12 cellular contexts compared by ENCODE assay signal in the genomic region with DNA sequence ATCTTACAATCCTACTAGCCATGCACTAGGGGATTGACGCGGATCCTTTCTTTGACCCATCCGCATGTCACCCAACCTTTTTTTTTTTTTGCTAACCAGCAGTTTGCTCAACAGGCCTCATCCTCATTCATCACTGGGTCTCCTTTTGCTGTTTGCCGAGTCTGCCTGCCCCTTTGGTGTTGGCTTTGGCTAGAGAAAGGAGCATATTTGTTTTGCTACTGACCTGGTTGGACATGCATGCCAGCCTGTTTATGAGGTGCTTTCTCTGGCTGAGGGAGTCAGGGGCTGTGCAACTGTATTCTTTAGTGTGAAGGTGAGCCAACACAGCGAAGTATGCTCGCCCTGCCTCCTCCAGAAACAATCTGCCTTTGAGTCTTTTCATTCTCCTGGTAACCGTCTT.
"Had no signal": no experiment of that assay in that cellular context is flagged by ENCODE, and none has a peak within 500 bp of the region (broad histone marks: within the 10 kb centered on the region; RNA-seq: fewer than 3 reads in every experiment).

No MANE protein-coding gene starts in this region.

- ATAC-seq: stimulated activated effector memory CD8-positive, alpha-beta T cell treated with anti-CD3 and anti-CD28 coated beads, Interleukin-12 subunit alpha, Interleukin-12 subunit beta, amount 100 ng/mL, for 72 hours had no signal

- H3K4me3 Mint-ChIP-seq: activated naive CD8-positive, alpha-beta T cell treated with anti-CD3 and anti-CD28 coated beads for 36 hours; activated T-helper 1 cell treated with anti-CD3 and anti-CD28 coated beads, Interleukin-12 subunit alpha, Interleukin-12 subunit beta, Interleukin-2, Interleukin-4 antibody, amounts not matched to agents 30 ng/mL and 10 ng/mL and 1 ng/mL, durations not matched to agents 14 hours and 24 hours and 36 hours; stimulated activated effector memory CD8-positive, alpha-beta T cell treated with anti-CD3 and anti-CD28 coated beads, Interleukin-12 subunit alpha, Interleukin-12 subunit beta, amount 100 ng/mL, for 72 hours had no signal

- H3K9me3 Mint-ChIP-seq: activated T-helper 1 cell treated with anti-CD3 and anti-CD28 coated beads, Interleukin-12 subunit alpha, Interleukin-12 subunit beta, Interleukin-2, Interleukin-4 antibody, amounts not matched to agents 30 ng/mL and 10 ng/mL and 1 ng/mL, durations not matched to agents 14 hours and 24 hours and 36 hours; stimulated activated effector memory CD8-positive, alpha-beta T cell treated with anti-CD3 and anti-CD28 coated beads, Interleukin-12 subunit alpha, Interleukin-12 subunit beta, amount 100 ng/mL, for 72 hours had no signal

- H3K27me3 Mint-ChIP-seq: activated naive CD8-positive, alpha-beta T cell treated with anti-CD3 and anti-CD28 coated beads for 36 hours had no signal

- DNase-seq: activated CD4-positive, CD25-positive, alpha-beta regulatory T cell; activated naive CD8-positive, alpha-beta T cell treated with anti-CD3 and anti-CD28 coated beads for 36 hours; amygdala; cortex of kidney; effector memory CD4-positive, alpha-beta T cell; foreskin fibroblast; glutamatergic neuron; hypothalamus; midbrain; pancreas had no signal

- H3K27ac Mint-ChIP-seq: activated naive CD8-positive, alpha-beta T cell treated with anti-CD3 and anti-CD28 coated beads for 36 hours; activated T-helper 1 cell treated with anti-CD3 and anti-CD28 coated beads, Interleukin-12 subunit alpha, Interleukin-12 subunit beta, Interleukin-2, Interleukin-4 antibody, amounts not matched to agents 30 ng/mL and 10 ng/mL and 1 ng/mL, durations not matched to agents 14 hours and 24 hours and 36 hours; stimulated activated effector memory CD8-positive, alpha-beta T cell treated with anti-CD3 and anti-CD28 coated beads, Interleukin-12 subunit alpha, Interleukin-12 subunit beta, amount 100 ng/mL, for 72 hours had no signal
